In the genomic region with DNA sequence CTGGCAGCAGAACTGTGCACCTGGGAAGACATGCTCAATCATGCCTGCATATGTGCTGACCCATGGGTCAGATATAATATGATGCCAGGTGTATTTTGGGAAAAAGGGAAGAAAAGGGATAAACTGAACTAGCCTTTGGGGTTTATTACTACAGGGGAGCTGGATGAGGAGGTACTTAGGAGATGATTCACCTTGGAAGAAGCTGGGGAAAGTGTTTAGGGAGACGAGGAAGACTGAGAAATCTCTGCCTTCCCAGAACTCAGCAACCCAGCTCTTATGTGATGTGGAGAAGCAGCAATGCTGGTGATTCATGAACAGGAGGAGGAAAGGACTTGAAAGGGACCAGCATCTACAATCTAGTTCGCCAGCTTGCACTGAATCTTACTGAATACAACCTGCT, we compare ENCODE assay signal across 27 cellular contexts.
DNase-seq lines count a peak whose midpoint lies in the region; ATAC-seq, FAIRE-seq and TF ChIP-seq lines count a peak whose summit lies in the region.
"Had no signal": no experiment of that assay in that cellular context is flagged by ENCODE, and none has a peak within 500 bp of the region (broad histone marks: within the 10 kb centered on the region; RNA-seq: fewer than 3 reads in every experiment).

No MANE protein-coding gene starts in this region.

- no peak overlapping the region for H3K9ac ChIP-seq in GM23248
- H3K9ac ChIP-seq: BLaER1 treated with 17β-estradiol and CSF1 and Interleukin-3, amounts not matched to agents 10 nM and 100 nM had no signal

- H3K4me3 ChIP-seq in GM23248 = no peak overlapping the region
- no peak overlapping the region for H3K4me3 ChIP-seq in bronchial epithelial cell (ENCODE audit: low read depth, low read length)
- no peak overlapping the region for H3K4me3 ChIP-seq in small intestine (ENCODE audit: low read depth in 1 of 2, low read length in 2 of 2)
- H3K4me3 ChIP-seq: A549; BLaER1 treated with 17β-estradiol and CSF1 and Interleukin-3, amounts not matched to agents 10 nM and 100 nM; PC-9; SK-N-MC had no signal

- H3K9me3 ChIP-seq in GM23248 (ENCODE audit: low read depth) (no peaks in the 10 kb centered on the region), small intestine (ENCODE audit: control insufficient read depth, low read depth) (no peaks in the 10 kb centered on the region)
- H3K9me3 ChIP-seq: A549 had no signal

- no peaks in the 10 kb centered on the region for H3F3A ChIP-seq in GM23248 (ENCODE audit: insufficient read depth)

- peaks cover 1% of the 10 kb centered on the region for H3K36me3 Mint-ChIP-seq in activated T-cell treated with anti-CD3 and anti-CD28 coated beads, Interleukin-2, amount 50 U/mL, for 4 hours (ENCODE audit: insufficient read depth)

- H3K79me2 ChIP-seq in GM23248 (ENCODE audit: insufficient read depth) = no peaks in the 10 kb centered on the region

- peaks cover 12% of the 10 kb centered on the region for H3K9me3 Mint-ChIP-seq in activated T-cell treated with anti-CD3 and anti-CD28 coated beads, Interleukin-2, amount 50 U/mL, for 4 hours

- FAIRE-seq in bronchial epithelial cell (lab: Jason Lieb, UNC) = no peak
- no peak for FAIRE-seq in small intestine (lab: Jason Lieb, UNC)
- FAIRE-seq: A549, D721Med, GM12891 had no signal

- no peak overlapping the region for H3K4me3 Mint-ChIP-seq in activated T-cell treated with anti-CD3 and anti-CD28 coated beads, Interleukin-2, amount 50 U/mL, for 4 hours
- H3K4me3 Mint-ChIP-seq: CD4-positive, alpha-beta T cell had no signal

- no peaks in the 10 kb centered on the region for H4K20me1 ChIP-seq in GM23248 (ENCODE audit: insufficient read depth)
- H4K20me1 ChIP-seq: BLaER1 treated with 17β-estradiol and CSF1 and Interleukin-3, amounts not matched to agents 10 nM and 100 nM had no signal

- H3K27ac ChIP-seq in GM23248 (no peak overlapping the region), small intestine (ENCODE audit: low read depth in 1 of 2, low read length in 1 of 2) (no peak overlapping the region)
- H3K27ac ChIP-seq: A549; BLaER1 treated with 17β-estradiol and CSF1 and Interleukin-3, amounts not matched to agents 10 nM and 100 nM; HL-60; PC-9; SK-N-MC had no signal

- no peaks in the 10 kb centered on the region for H3K9me2 ChIP-seq in GM23248 (ENCODE audit: insufficient read depth)

- H3K4me1 ChIP-seq in GM23248 (ENCODE audit: insufficient read depth) (no peaks in the 10 kb centered on the region), small intestine (ENCODE audit: control insufficient read depth in 2 of 2, insufficient read depth in 1 of 2, low read depth in 1 of 2, low read length in 1 of 2) (no peaks in the 10 kb centered on the region)
- H3K4me1 ChIP-seq: A549; BLaER1 treated with 17β-estradiol and CSF1 and Interleukin-3, amounts not matched to agents 10 nM and 100 nM had no signal

- no peaks in the 10 kb centered on the region for H3K27me3 ChIP-seq in GM23248 (replicated peaks; ENCODE audit: insufficient read depth)
- H3K27me3 ChIP-seq in bronchial epithelial cell (ENCODE audit: control insufficient read depth, insufficient read depth, low read length) = no peaks in the 10 kb centered on the region
- H3K27me3 ChIP-seq in small intestine (ENCODE audit: control insufficient read depth in 2 of 2, insufficient read depth in 2 of 2, low read length in 2 of 2) = no peaks in the 10 kb centered on the region
- H3K27me3 ChIP-seq: BLaER1 treated with 17β-estradiol and CSF1 and Interleukin-3, amounts not matched to agents 10 nM and 100 nM had no signal

- H3K4me2 ChIP-seq in GM23248 (ENCODE audit: unreplicated experiment) = no peak overlapping the region
- H3K4me2 ChIP-seq: A549; BLaER1 treated with 17β-estradiol and CSF1 and Interleukin-3, amounts not matched to agents 10 nM and 100 nM; PC-9 had no signal

- in situ Hi-C loops in GM23248 (cut with MboI) = no loop called here

- TF ChIP-seq CTCF in bronchial epithelial cell (IDR thresholded peaks at IDR 0.05; ENCODE audit: insufficient read depth, low read length, severe bottlenecking) = no peak

- H3K36me3 ChIP-seq in GM23248 (ENCODE audit: low read depth) (no peaks in the 10 kb centered on the region), bronchial epithelial cell (ENCODE audit: control insufficient read depth, insufficient read depth, low read length) (no peaks in the 10 kb centered on the region), small intestine (ENCODE audit: control insufficient read depth in 2 of 2, insufficient read depth in 2 of 2, low read length in 2 of 2) (no peaks in the 10 kb centered on the region)
- H3K36me3 ChIP-seq: BLaER1 treated with 17β-estradiol and CSF1 and Interleukin-3, amounts not matched to agents 10 nM and 100 nM had no signal

- WGBS in GM23248 (ENCODE audit: low coverage in 1 of 2, low lambda C conversion rate in 2 of 2, missing lambda C conversion rate in 2 of 2), 2 experiments = 10 to 11% methylated on average over 2 of the region's 2 CpGs
- 31 to 42% (median 35%) methylated on average over 2 of the region's 2 CpGs for WGBS in small intestine, 3 donors

- ATAC-seq in activated T-cell treated with anti-CD3 and anti-CD28 coated beads, Interleukin-2, amount 50 U/mL, for 4 hours = no peak
- ATAC-seq: A549 had no signal

- no peaks in the 10 kb centered on the region for H3K4me1 Mint-ChIP-seq in activated T-cell treated with anti-CD3 and anti-CD28 coated beads, Interleukin-2, amount 50 U/mL, for 4 hours (ENCODE audit: low read depth)

- peaks cover 8% of the 10 kb centered on the region for H3K27me3 Mint-ChIP-seq in activated T-cell treated with anti-CD3 and anti-CD28 coated beads, Interleukin-2, amount 50 U/mL, for 4 hours (ENCODE audit: low read depth)
- H3K27me3 Mint-ChIP-seq: CD4-positive, alpha-beta T cell had no signal

- peak; percentile 5 for DNase-seq in GM23248
- DNase-seq in NCI-H226 = peak; percentile 40
- peak; percentile 85 for DNase-seq in bronchial epithelial cell (ENCODE audit: low read depth)
- DNase-seq in kidney tubule cell (ENCODE audit: low spot score) = peak; percentile 10
- DNase-seq in activated T-cell treated with anti-CD3 and anti-CD28 coated beads, Interleukin-2, amount 50 U/mL, for 4 hours = no peak
- no peak for DNase-seq in small intestine
- DNase-seq in activated CD4-positive, CD25-positive, alpha-beta regulatory T cell treated with anti-CD3 and anti-CD28 coated beads, Interleukin-2, amount 50 U/mL, for 72 hours = no peak
- DNase-seq: AML-193; CD4-positive, alpha-beta T cell; DMS53; GF-D8; Karpas-422; MV-4-11; NCI-H1105; NCI-H1436 treated with DMSO at 0.1 percent for 48 hours; NCI-H1930; NCI-H446 treated with DMSO at 0.1 percent for 48 hours; NCI-H526 treated with DMSO at 0.1 percent for 48 hours; PC-9; RPMI8226; SIG-M5 had no signal

- no peak overlapping the region for H2AFZ ChIP-seq in GM23248
- H2AFZ ChIP-seq: PC-9 had no signal

Comparison
In these comparisons a context has a peak if more than half of its experiments do, and no peak if none do; other contexts are left out.
1. DNase-seq: peak in GM23248 (single experiment), NCI-H226 (single experiment), bronchial epithelial cell (single experiment) and kidney tubule cell (single experiment); none in activated T-cell treated with anti-CD3 and anti-CD28 coated beads, Interleukin-2, amount 50 U/mL, for 4 hours (single experiment), small intestine (single experiment) and activated CD4-positive, CD25-positive, alpha-beta regulatory T cell treated with anti-CD3 and anti-CD28 coated beads, Interleukin-2, amount 50 U/mL, for 72 hours (single experiment).